In genomic region chr22:50340157-50340879, GRCh38 we compare ENCODE assay signal across 13 cellular contexts. TPM values are rescaled to one million over a fixed set of nuclear protein-coding genes. Genes with fewer than 3 reads are reported as not detected.
DNase-seq lines count a peak whose midpoint lies in the region; ATAC-seq, FAIRE-seq and TF ChIP-seq lines count a peak whose summit lies in the region.
"Had no signal": no experiment of that assay in that cellular context is flagged by ENCODE, and none has a peak within 500 bp of the region (broad histone marks: within the 10 kb centered on the region; RNA-seq: fewer than 3 reads in every experiment).

No MANE protein-coding gene starts in this region.

- H3K4me1 Mint-ChIP-seq in immature natural killer cell (peaks cover 11 to 15% of the 10 kb centered on the region in 2 donors), progenitor cell of endocrine pancreas (ENCODE audit: low read depth) (peaks cover 1% of the 10 kb centered on the region)

- no peaks in the 10 kb centered on the region for H3K36me3 Mint-ChIP-seq in immature natural killer cell
- no peaks in the 10 kb centered on the region for H3K36me3 Mint-ChIP-seq in progenitor cell of endocrine pancreas (ENCODE audit: insufficient read depth)
- H3K36me3 Mint-ChIP-seq: naive B cell had no signal

- H3K27ac Mint-ChIP-seq in immature natural killer cell: no peak overlapping the region
- H3K27ac Mint-ChIP-seq in progenitor cell of endocrine pancreas: no peak overlapping the region

- H3K4me3 Mint-ChIP-seq in immature natural killer cell (no peak overlapping the region), progenitor cell of endocrine pancreas (ENCODE audit: low read depth) (no peak overlapping the region)

- no peaks in the 10 kb centered on the region for H3K9me3 ChIP-seq in vagina

- intact Hi-C loops in vagina (cut with DNase I): loop anchor here (5.0 kb wide), 2 partner anchors 58 to 88 kb away; partner anchors contain the start of gene HDAC10

- peak; percentile 15 for FAIRE-seq in GM18507 (lab: Jason Lieb, UNC)
- FAIRE-seq: small intestine had no signal

- TF ChIP-seq CTCF in progenitor cell of endocrine pancreas (IDR thresholded peaks at IDR 0.05; ENCODE audit: unreplicated experiment) (no peak), vagina (IDR thresholded peaks at IDR 0.05) (no peak)

- no peaks in the 10 kb centered on the region for H3K36me3 ChIP-seq in vagina

- no peak overlapping the region for H3K27ac ChIP-seq in vagina

- H3K9me3 Mint-ChIP-seq in immature natural killer cell: no peaks in the 10 kb centered on the region
- H3K9me3 Mint-ChIP-seq in progenitor cell of endocrine pancreas (ENCODE audit: low read depth): no peaks in the 10 kb centered on the region
- H3K9me3 Mint-ChIP-seq: naive B cell had no signal

- in situ Hi-C loops in SK-MEL-5 (cut with HindIII; ENCODE audit: low pct_unique_long_range_greater_than_20kb, low sequenced_read_pairs): no loop called here

- peaks cover 12% of the 10 kb centered on the region for H3K4me1 ChIP-seq in vagina

- no peak for ATAC-seq in HG03135 (IDR thresholded peaks at IDR 0.05; ENCODE audit: unreplicated experiment)
- ATAC-seq: esophagus mucosa had no signal

- no peaks in the 10 kb centered on the region for H3K27me3 ChIP-seq in vagina

- DNase-seq in NCI-H146 (lab: John Stamatoyannopoulos, UW) (peak; percentile 12), NCI-H146 treated with DMSO at 0.1 percent for 48 hours (lab: John Stamatoyannopoulos, UW; ENCODE audit: unreplicated experiment) (no peak), GM18507 (ENCODE audit: extremely low spot score, insufficient read length, low read depth) (no peak), SK-MEL-5 (ENCODE audit: low read depth, low spot score) (peak; percentile 28), immature natural killer cell (peak; percentile 37 to 51 (median 40)), progenitor cell of endocrine pancreas (ENCODE audit: low spot score, unreplicated experiment) (no peak), vagina (ENCODE audit: extremely low spot score in 2 of 2) (no peak)
- DNase-seq: GF-D8, naive B cell, NCI-H510A, small intestine had no signal

- no peak overlapping the region for H3K4me3 ChIP-seq in vagina

- H3K27me3 Mint-ChIP-seq in immature natural killer cell (ENCODE audit: low read depth in 3 of 3) (peaks cover 0 to 7% (median 6%) of the 10 kb centered on the region in 3 donors), progenitor cell of endocrine pancreas (no peaks in the 10 kb centered on the region)
- H3K27me3 Mint-ChIP-seq: naive B cell had no signal

- TF ChIP-seq POLR2A in vagina (IDR thresholded peaks at IDR 0.05): no peak

RNA-seq across cellular contexts. Expression of gene PPP6R2, which starts 2.8 kb away (rescaled TPM):
- 67.7 and 74.7 TPM in 2 replicates for total RNA-seq in SK-MEL-5 (2014; rRNA removed; shearing (Covaris generic))
- polyA plus RNA-seq in SK-MEL-5 (2015; cell fraction: cytosol; rRNA removed): 71.4 and 93.0 TPM in 2 replicates
- 152 and 165 TPM in 2 replicates for polyA plus RNA-seq in SK-MEL-5 (2015; cell fraction: nucleus; rRNA removed)
- 10 to 100 TPM; 13.5 to 43.5 (median 19.6) TPM for polyA plus RNA-seq in immature natural killer cell
- total RNA-seq in progenitor cell of endocrine pancreas (85.7 and 87.9 TPM in 2 replicates), vagina (49.1 TPM)

RNA-seq across cellular contexts. Expression of gene DENND6B, which starts 13.5 kb away (rescaled TPM):
- 0.59 and 0.66 TPM in 2 replicates for total RNA-seq in SK-MEL-5 (2014; rRNA removed; shearing (Covaris generic))
- 1.3 and 1.8 TPM in 2 replicates for polyA plus RNA-seq in SK-MEL-5 (2015; cell fraction: cytosol; rRNA removed)
- 13.9 and 16.0 TPM in 2 replicates for polyA plus RNA-seq in SK-MEL-5 (2015; cell fraction: nucleus; rRNA removed)
- polyA plus RNA-seq in immature natural killer cell: under 1 TPM in 2 of 3 donors, not detected in 1; 0.23 to 0.34 TPM
- total RNA-seq in progenitor cell of endocrine pancreas: 35.1 and 36.4 TPM in 2 replicates
- 2.7 TPM for total RNA-seq in vagina

RNA-seq across cellular contexts. Expression of gene PLXNB2, which starts 32.9 kb away (rescaled TPM):
- 31.2 and 40.5 TPM in 2 replicates for total RNA-seq in SK-MEL-5 (2014; rRNA removed; shearing (Covaris generic))
- 95.9 and 103 TPM in 2 replicates for polyA plus RNA-seq in SK-MEL-5 (2015; cell fraction: cytosol; rRNA removed)
- 115 and 119 TPM in 2 replicates for polyA plus RNA-seq in SK-MEL-5 (2015; cell fraction: nucleus; rRNA removed)
- 1 to 10 TPM in 2 of 3 donors, not detected in 1; 1.1 to 1.6 TPM for polyA plus RNA-seq in immature natural killer cell
- 178 and 182 TPM in 2 replicates for total RNA-seq in progenitor cell of endocrine pancreas
- total RNA-seq in vagina: 180 TPM

Comparison
In these comparisons a context has a peak if more than half of its experiments do, and no peak if none do; other contexts are left out.
1. DNase-seq: peak in NCI-H146 (single experiment), SK-MEL-5 (single experiment) and immature natural killer cell (3 of 3); none in NCI-H146 treated with DMSO at 0.1 percent for 48 hours (single experiment), GM18507 (single experiment), progenitor cell of endocrine pancreas (single experiment) and vagina (0 of 2).